21 cellular contexts compared by ENCODE assay signal in the genomic region with DNA sequence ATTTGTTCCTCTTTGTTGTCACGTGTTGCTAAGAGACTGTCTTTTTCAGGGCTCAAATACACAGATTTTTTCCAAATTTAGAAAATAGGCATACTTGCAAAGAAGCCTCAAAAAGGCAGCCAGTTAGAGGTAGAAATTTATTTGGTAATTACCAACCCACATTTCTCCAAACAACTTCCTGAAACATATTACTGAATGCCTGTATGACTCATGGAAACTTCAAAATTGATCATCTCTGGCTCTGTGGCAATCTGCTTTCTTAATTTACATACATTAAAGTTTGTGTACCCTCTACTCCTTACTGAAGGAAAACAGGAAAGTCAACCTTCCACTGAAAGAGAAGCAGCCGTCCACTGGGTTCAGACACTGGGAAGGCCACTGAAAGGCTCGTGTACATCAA. TPM values are rescaled to one million over a fixed set of nuclear protein-coding genes. Genes with fewer than 3 reads are reported as not detected.
DNase-seq lines count a peak whose midpoint lies in the region; ATAC-seq, FAIRE-seq and TF ChIP-seq lines count a peak whose summit lies in the region.
"Had no signal": no experiment of that assay in that cellular context is flagged by ENCODE, and none has a peak within 500 bp of the region (broad histone marks: within the 10 kb centered on the region; RNA-seq: fewer than 3 reads in every experiment).

No MANE protein-coding gene starts in this region.

- TF ChIP-seq CTCF in A673 (conservative IDR thresholded peaks at IDR 0.05; ENCODE audit: low read depth, low read length) (no peak), HCT116 (IDR thresholded peaks at IDR 0.05 in 2 of 3, conservative IDR thresholded peaks at IDR 0.05 in 1 of 3; ENCODE audit: borderline replicate concordance in 1 of 3, insufficient read depth in 1 of 3, low read depth in 2 of 3, low read length in 2 of 3) (no peak), fibroblast of mammary gland (conservative IDR thresholded peaks at IDR 0.05; ENCODE audit: control insufficient read depth, insufficient read depth, low read depth, low read length) (no peak)

- no peak for TF ChIP-seq POLR2A in HCT116 (IDR thresholded peaks at IDR 0.05; ENCODE audit: borderline replicate concordance, extremely low read depth, insufficient read depth, insufficient read length)

- no peak overlapping the region for H3K27ac ChIP-seq in A673 (ENCODE audit: low read depth, low read length, poor library complexity, severe bottlenecking)
- no peak overlapping the region for H3K27ac ChIP-seq in HCT116 (ENCODE audit: low read depth, low read length)
- peak overlapping the region; percentile 40 for H3K27ac ChIP-seq in SK-N-MC
- H3K27ac ChIP-seq: esophagus muscularis mucosa, hepatocyte, Peyer's patch, upper lobe of right lung had no signal

- BruUV-seq in A673 (replicated peaks; lab: Mats Ljungman, UMichigan) (no TSS peak), HCT116 (replicated peaks; lab: Mats Ljungman, UMichigan) (no TSS peak)

- no peaks in the 10 kb centered on the region for H3K9me2 ChIP-seq in HCT116 (ENCODE audit: insufficient read depth)

- CTCF ChIA-PET in A673 (lab: Charles Lee): no interaction called here
- CTCF ChIA-PET in HCT116 (lab: Charles Lee): no interaction called here

- H3K27me3 ChIP-seq in A673 (replicated peaks; ENCODE audit: insufficient read depth, low read depth, low read length, poor library complexity) (no peaks in the 10 kb centered on the region), HCT116 (ENCODE audit: insufficient read depth, low read length) (no peaks in the 10 kb centered on the region)
- H3K27me3 ChIP-seq: esophagus muscularis mucosa, hepatocyte, Peyer's patch, spleen, upper lobe of right lung had no signal

- DNase-seq in A673 (ENCODE audit: low spot score) (peak; percentile 40), HCT116 (ENCODE audit: low read depth, low spot score) (no peak), SK-N-MC (ENCODE audit: low read depth, low spot score) (no peak), fibroblast of mammary gland (ENCODE audit: low read depth) (peak; percentile 6), GM19239 (ENCODE audit: insufficient read length, low spot score) (no peak)
- DNase-seq: CD8-positive, alpha-beta memory T cell; kidney glomerular epithelial cell; NCI-H2029; NCI-H524 treated with DMSO at 0.1 percent for 48 hours; Peyer's patch; spleen; stimulated activated naive CD4-positive, alpha-beta T cell; T-cell; upper lobe of right lung had no signal

- H3K4me3 ChIP-seq in A673 (ENCODE audit: low read depth, low read length, poor library complexity, severe bottlenecking) (no peak overlapping the region), HCT116 (replicated peaks in 1 of 2; ENCODE audit: low read depth in 1 of 2, low read length in 2 of 2) (no peak overlapping the region), SK-N-MC (no peak overlapping the region), fibroblast of mammary gland (ENCODE audit: control insufficient read depth, low read depth, low read length) (no peak overlapping the region)
- H3K4me3 ChIP-seq: esophagus muscularis mucosa, hepatocyte, Peyer's patch, spleen, upper lobe of right lung had no signal

- no peak overlapping the region for H3K9ac ChIP-seq in HCT116 (ENCODE audit: low read length)
- H3K9ac ChIP-seq in SK-N-MC (ENCODE audit: insufficient read length): no peak overlapping the region

- ATAC-seq in HCT116: no peak
- ATAC-seq in HG02623 (IDR thresholded peaks at IDR 0.05; ENCODE audit: unreplicated experiment): no peak
- ATAC-seq in HG02678 (IDR thresholded peaks at IDR 0.05; ENCODE audit: unreplicated experiment): no peak
- ATAC-seq in GM21619 (IDR thresholded peaks at IDR 0.05; ENCODE audit: unreplicated experiment): no peak
- ATAC-seq: T-cell, upper lobe of right lung had no signal

- no peak overlapping the region for H3K4me2 ChIP-seq in HCT116 (ENCODE audit: low read length)
- H3K4me2 ChIP-seq: hepatocyte had no signal

- H3K9me3 ChIP-seq in A673 (ENCODE audit: low read depth, low read length, poor library complexity, severe bottlenecking) (no peaks in the 10 kb centered on the region), HCT116 (ENCODE audit: control insufficient read depth in 1 of 2, insufficient read depth in 1 of 2, low read depth in 1 of 2, low read length in 2 of 2) (no peaks in the 10 kb centered on the region), SK-N-MC (ENCODE audit: low read depth, low read length) (no peaks in the 10 kb centered on the region)
- H3K9me3 ChIP-seq: esophagus muscularis mucosa, Peyer's patch, spleen, upper lobe of right lung had no signal

- H4K20me1 ChIP-seq in HCT116 (ENCODE audit: insufficient read depth): no peaks in the 10 kb centered on the region

- no peaks in the 10 kb centered on the region for H3K79me2 ChIP-seq in HCT116 (ENCODE audit: insufficient read depth, low read length)

- POLR2A ChIA-PET in A673 (lab: Charles Lee; ENCODE audit: low non-redundant PET) (no interaction called here), HCT116 (lab: Charles Lee) (no interaction called here)

- no peak overlapping the region for H2AFZ ChIP-seq in HCT116 (ENCODE audit: low read depth, low read length, poor library complexity, severe bottlenecking)
- H2AFZ ChIP-seq: hepatocyte had no signal

- no peak for TF ChIP-seq RAD21 in HCT116 (IDR thresholded peaks at IDR 0.05; ENCODE audit: low read depth)

- RAD21 ChIA-PET in HCT116 (lab: Charles Lee; ENCODE audit: low non-redundant PET in 1 of 2, low total read pairs in 2 of 2, uncharacterized antibody in 2 of 2, unreplicated experiment in 2 of 2): no interaction called here

- intact Hi-C loops in A673 (cut with micrococcal nuclease; ENCODE audit: unreplicated experiment) (no loop called here), HCT116 (cut with micrococcal nuclease) (no loop called here)

- H3K36me3 ChIP-seq in A673 (ENCODE audit: insufficient read depth, low read length, poor library complexity, severe bottlenecking): no peaks in the 10 kb centered on the region
- H3K36me3 ChIP-seq in HCT116 (ENCODE audit: control insufficient read depth in 1 of 2, insufficient read depth in 2 of 2, low read length in 2 of 2): no peaks in the 10 kb centered on the region
- H3K36me3 ChIP-seq in SK-N-MC (ENCODE audit: insufficient read depth, low read length): no peaks in the 10 kb centered on the region
- H3K36me3 ChIP-seq: esophagus muscularis mucosa, Peyer's patch, spleen, upper lobe of right lung had no signal

- H3K4me1 ChIP-seq in A673 (ENCODE audit: insufficient read depth, low read length, poor library complexity, severe bottlenecking): peaks cover 7% of the 10 kb centered on the region
- H3K4me1 ChIP-seq in HCT116 (ENCODE audit: control insufficient read depth in 1 of 2, insufficient read depth in 2 of 2, low read length in 2 of 2): peaks cover 3 to 5% of the 10 kb centered on the region in 2 experiments; a peak in 1 of 4 replicates
- H3K4me1 ChIP-seq: Peyer's patch, upper lobe of right lung had no signal

- no peak for FAIRE-seq in GM19239 (lab: Jason Lieb, UNC)
- FAIRE-seq: A204.1, G401.6 had no signal

TF ChIP-seq in HCT116, 20 proteins besides CTCF, POLR2A, EP300 and RAD21:
- TF ChIP-seq, protein P1, sequence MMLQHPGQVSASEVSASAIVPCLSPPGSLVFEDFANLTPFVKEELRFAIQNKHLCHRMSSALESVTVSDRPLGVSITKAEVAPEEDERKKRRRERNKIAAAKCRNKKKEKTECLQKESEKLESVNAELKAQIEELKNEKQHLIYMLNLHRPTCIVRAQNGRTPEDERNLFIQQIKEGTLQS (IDR thresholded peaks at IDR 0.05): no peak
- TF ChIP-seq CEBPB (IDR thresholded peaks at IDR 0.05; ENCODE audit: low read depth) (peak; percentile 45; the same call in 1 of the 2 replicates), FOSL1 (IDR thresholded peaks at IDR 0.05; ENCODE audit: low read depth) (peak; percentile 26; the same call in 1 of the 2 replicates), POLR2AphosphoS5 (IDR thresholded peaks at IDR 0.05; ENCODE audit: low read depth, low read length) (no peak), YY1 (IDR thresholded peaks at IDR 0.05; ENCODE audit: extremely low read depth, insufficient replicate concordance, low read depth, low read length) (no peak)

RNA-seq across cellular contexts. Expression of a gene that starts 36.4 kb away (rescaled TPM):
- total RNA-seq in A673 (2021): 0.04 and 0.35 TPM in 2 replicates
- total RNA-seq in HCT116 (2021; ENCODE audit: unreplicated experiment): 8.0 TPM
- polyA plus RNA-seq in HCT116 (2012): 2.5 and 2.7 TPM in 2 replicates
- polyA plus RNA-seq: CD8-positive, alpha-beta memory T cell had no signal

Comparison
In these comparisons a context has a peak if more than half of its experiments do, and no peak if none do; other contexts are left out.
1. DNase-seq: peak in A673 (single experiment) and fibroblast of mammary gland (single experiment); none in HCT116 (single experiment), SK-N-MC (single experiment) and GM19239 (single experiment).